9 cellular contexts compared by ENCODE assay signal in the genomic region with DNA sequence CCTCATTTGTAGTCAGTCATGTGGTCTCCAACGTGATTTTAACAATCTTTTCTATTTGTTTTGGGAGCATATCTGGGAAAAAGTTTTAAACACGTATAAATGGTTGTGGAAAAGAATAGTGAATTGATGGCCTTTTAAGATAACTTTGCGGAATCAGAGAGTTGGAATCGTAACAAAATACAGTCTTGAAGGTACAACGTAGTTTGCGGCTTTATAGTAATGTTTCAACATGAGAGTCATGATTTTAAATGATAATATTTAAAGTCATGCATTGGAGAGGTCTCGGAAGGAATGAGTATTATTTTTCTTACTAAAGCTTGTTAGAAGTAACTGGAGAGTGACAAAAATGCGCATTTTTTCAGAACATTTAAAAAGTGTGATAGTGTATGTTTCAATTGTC. TPM values are rescaled to one million over a fixed set of nuclear protein-coding genes. Genes with fewer than 3 reads are reported as not detected.
DNase-seq lines count a peak whose midpoint lies in the region; ATAC-seq, FAIRE-seq and TF ChIP-seq lines count a peak whose summit lies in the region.
"Had no signal": no experiment of that assay in that cellular context is flagged by ENCODE, and none has a peak within 500 bp of the region (broad histone marks: within the 10 kb centered on the region; RNA-seq: fewer than 3 reads in every experiment).

No MANE protein-coding gene starts in this region.

- ATAC-seq in activated T-cell treated with anti-CD3 and anti-CD28 coated beads, Interleukin-2, amount 50 U/mL, for 72 hours (replicated peaks in 1 of 2) = no peak
- no peak for ATAC-seq in esophagus mucosa

- FAIRE-seq in astrocyte (lab: Jason Lieb, UNC) = no peak
- FAIRE-seq: colon had no signal

- WGBS in liver = 10% methylated on average over 8 of the region's 8 CpGs
- WGBS in transverse colon (ENCODE audit: low coverage in 1 of 2), 2 donors = 5 to 9% methylated on average over 8 of the region's 8 CpGs

- no peak for TF ChIP-seq RAD21 in liver (IDR thresholded peaks at IDR 0.05)

- H3K4me1 Mint-ChIP-seq in activated T-cell treated with anti-CD3 and anti-CD28 coated beads, Interleukin-2, amount 50 U/mL, for 72 hours (ENCODE audit: low read depth) = peaks cover 69% of the 10 kb centered on the region
- H3K4me1 Mint-ChIP-seq in astrocyte (ENCODE audit: low read depth, unreplicated experiment) = peaks cover 4% of the 10 kb centered on the region

- H3K9me3 Mint-ChIP-seq in activated T-cell treated with anti-CD3 and anti-CD28 coated beads, Interleukin-2, amount 50 U/mL, for 72 hours = no peaks in the 10 kb centered on the region
- peaks cover 3% of the 10 kb centered on the region for H3K9me3 Mint-ChIP-seq in astrocyte (ENCODE audit: unreplicated experiment)

- peak overlapping the region; percentile 85 for H3K4me2 ChIP-seq in astrocyte (ENCODE audit: low read length)

- no peak overlapping the region for H2AFZ ChIP-seq in astrocyte (ENCODE audit: low read depth, low read length)

- H3K9ac ChIP-seq in astrocyte (ENCODE audit: low read length) (peak overlapping the region; percentile 89), liver (ENCODE audit: low read depth in 1 of 2, low read length in 2 of 2) (peak overlapping the region; percentile 43 to 56)

- H3K27ac ChIP-seq in astrocyte (ENCODE audit: low read depth, low read length) (peak overlapping the region; percentile 78), liver (ENCODE audit: low read depth in 1 of 2, low read length in 2 of 2) (peak overlapping the region in 1 of 2 donors; percentile 93), transverse colon (peak overlapping the region; percentile 88 to 95 (median 92))

- no peak for TF ChIP-seq POLR2A in transverse colon (IDR thresholded peaks at IDR 0.05)

- H3K4me3 ChIP-seq in astrocyte (ENCODE audit: insufficient read depth, low read depth, low read length) = peak overlapping the region; percentile 87
- peak overlapping the region; percentile 79 to 100 (median 97) for H3K4me3 ChIP-seq in liver (ENCODE audit: low read depth in 1 of 3, low read length in 3 of 3)
- H3K4me3 ChIP-seq in transverse colon = peak overlapping the region; percentile 81 to 98 (median 96)

- H3K9me3 ChIP-seq in astrocyte (ENCODE audit: insufficient read depth, low read depth, low read length) = no peaks in the 10 kb centered on the region
- H3K9me3 ChIP-seq in liver (ENCODE audit: control insufficient read depth in 4 of 4, low read length in 3 of 4) = no peaks in the 10 kb centered on the region
- H3K9me3 ChIP-seq in transverse colon = no peaks in the 10 kb centered on the region

- H3K4me1 ChIP-seq in astrocyte (ENCODE audit: insufficient read depth, low read length) = no peaks in the 10 kb centered on the region
- H3K4me1 ChIP-seq in liver (ENCODE audit: control insufficient read depth in 4 of 4, insufficient read depth in 4 of 4, low read length in 3 of 4) = peaks cover 0 to 6% (median 3%) of the 10 kb centered on the region in 4 donors
- H3K4me1 ChIP-seq in transverse colon = peaks cover 5 to 20% (median 10%) of the 10 kb centered on the region in 4 donors

- DNase-seq in activated T-cell treated with anti-CD3 and anti-CD28 coated beads, Interleukin-2, amount 50 U/mL, for 72 hours = no peak
- DNase-seq in activated T-cell treated with anti-CD3 and anti-CD28 coated beads for 4 hours (no peak), astrocyte (ENCODE audit: low read depth) (peak; percentile 64), transverse colon (no peak), GM19238 (ENCODE audit: insufficient read length, low spot score) (no peak)
- no peak for DNase-seq in stimulated activated CD4-positive, alpha-beta T cell treated with anti-CD3 and anti-CD28 coated beads, Interleukin-15, amount 100 ng/mL, for 24 hours

- no peaks in the 10 kb centered on the region for H3K36me3 ChIP-seq in astrocyte (ENCODE audit: insufficient read depth, low read length)
- peaks cover 0 to 4% (median 0%) of the 10 kb centered on the region in 4 donors for H3K36me3 ChIP-seq in liver (ENCODE audit: control insufficient read depth in 4 of 4, insufficient read depth in 3 of 4, low read depth in 1 of 4, low read length in 3 of 4)
- H3K36me3 ChIP-seq in transverse colon = no peaks in the 10 kb centered on the region

- peaks cover 10 to 39% of the 10 kb centered on the region in 2 donors for H3K36me3 Mint-ChIP-seq in activated T-cell treated with anti-CD3 and anti-CD28 coated beads, Interleukin-2, amount 50 U/mL, for 72 hours (ENCODE audit: insufficient read depth in 2 of 2)
- peaks cover 1% of the 10 kb centered on the region for H3K36me3 Mint-ChIP-seq in astrocyte (ENCODE audit: low read depth, unreplicated experiment)

- intact Hi-C loops in transverse colon (cut with DNase I; ENCODE audit: low total_unique reads) = no loop called here

- H3K79me2 ChIP-seq in astrocyte (ENCODE audit: insufficient read depth, low read length) = peaks cover 61% of the 10 kb centered on the region

- TF ChIP-seq EP300 in transverse colon (IDR thresholded peaks at IDR 0.05; ENCODE audit: low read depth) = no peak

- in situ Hi-C loops in transverse colon (cut with MboI; ENCODE audit: low pct_ligation_motif_present in 1 of 4, low pct_unique_long_range_greater_than_20kb in 1 of 4, low sequenced_read_pairs in 3 of 4) = no loop called here

- H3K4me3 Mint-ChIP-seq in activated T-cell treated with anti-CD3 and anti-CD28 coated beads, Interleukin-2, amount 50 U/mL, for 72 hours = peak overlapping the region; percentile 98 to 100
- peak overlapping the region; percentile 97 for H3K4me3 Mint-ChIP-seq in astrocyte (ENCODE audit: unreplicated experiment)

- H4K20me1 ChIP-seq in astrocyte (ENCODE audit: insufficient read depth, low read length) = peaks cover 49% of the 10 kb centered on the region

- no peaks in the 10 kb centered on the region for H3K27me3 Mint-ChIP-seq in activated T-cell treated with anti-CD3 and anti-CD28 coated beads, Interleukin-2, amount 50 U/mL, for 72 hours (ENCODE audit: low read depth)
- H3K27me3 Mint-ChIP-seq in astrocyte (ENCODE audit: low read depth, unreplicated experiment) = no peaks in the 10 kb centered on the region

- H3K27ac Mint-ChIP-seq in activated T-cell treated with anti-CD3 and anti-CD28 coated beads, Interleukin-2, amount 50 U/mL, for 72 hours = peak overlapping the region; percentile 100
- peak overlapping the region; percentile 97 for H3K27ac Mint-ChIP-seq in astrocyte (ENCODE audit: unreplicated experiment)

- TF ChIP-seq CTCF in astrocyte (IDR thresholded peaks at IDR 0.05; ENCODE audit: insufficient read depth, low read depth, low read length) (no peak), liver (IDR thresholded peaks at IDR 0.05; ENCODE audit: low read depth, low read length, missing input control) (no peak), transverse colon (IDR thresholded peaks at IDR 0.05) (no peak)

- H3K27me3 ChIP-seq in astrocyte (ENCODE audit: insufficient read depth, low read length) (no peaks in the 10 kb centered on the region), liver (ENCODE audit: control insufficient read depth in 4 of 4, insufficient read depth in 4 of 4, low read length in 3 of 4) (no peaks in the 10 kb centered on the region), transverse colon (no peaks in the 10 kb centered on the region)

TF ChIP-seq in liver, 16 proteins besides CTCF, POLR2A, EP300 and RAD21:
- TF ChIP-seq NR2F2 (IDR thresholded peaks at IDR 0.05) = no peak
- TF ChIP-seq TAF1 (conservative IDR thresholded peaks at IDR 0.05) = no peak
- no peak for TF ChIP-seq YY1 (IDR thresholded peaks at IDR 0.05)
- TF ChIP-seq HNF4A (conservative IDR thresholded peaks at IDR 0.05) = no peak
- TF ChIP-seq EGR1 (IDR thresholded peaks at IDR 0.05; ENCODE audit: low read depth in 2 of 2) = no peak

RNA-seq across cellular contexts. Expression of a gene that starts 1.6 kb away (rescaled TPM):
- total RNA-seq in activated T-cell treated with anti-CD3 and anti-CD28 coated beads, Interleukin-2, amount 50 U/mL, for 72 hours = 10 to 100 TPM; 59.4 to 64.5 TPM
- 39.8 and 41.7 TPM in 2 replicates for total RNA-seq in astrocyte
- 10 to 100 TPM; 12.3 to 18.8 TPM for total RNA-seq in liver
- polyA plus RNA-seq in liver = 1 to 10 TPM; 4.6 to 5.5 TPM
- total RNA-seq in transverse colon = 10 to 100 TPM; 12.5 to 37.3 (median 32.2) TPM
- total RNA-seq in esophagus mucosa = 38.4 TPM
